In genomic region chr3:151675858-151676615, GRCh38 we compare ENCODE assay signal across 18 cellular contexts. TPM values are rescaled to one million over a fixed set of nuclear protein-coding genes. Genes with fewer than 3 reads are reported as not detected.
"Had no signal": no experiment of that assay in that cellular context is flagged by ENCODE, and none has a peak within 500 bp of the region (broad histone marks: within the 10 kb centered on the region; RNA-seq: fewer than 3 reads in every experiment).

No MANE protein-coding gene starts in this region.

- ATAC-seq: gastroesophageal sphincter; left lung; naive thymus-derived CD8-positive, alpha-beta T cell; pancreas; stimulated activated effector memory CD8-positive, alpha-beta T cell treated with anti-CD3 and anti-CD28 coated beads, Interleukin-12 subunit alpha, Interleukin-12 subunit beta, amount 100 ng/mL, for 72 hours; upper lobe of right lung had no signal

- H3K27me3 ChIP-seq: adrenal gland, colonic mucosa, esophagus muscularis mucosa, gastroesophageal sphincter, left lung, pancreas, sigmoid colon, upper lobe of right lung had no signal

- H3K4me3 ChIP-seq: adrenal gland, colonic mucosa, esophagus muscularis mucosa, gastroesophageal sphincter, left lung, pancreas, sigmoid colon, thoracic aorta, upper lobe of right lung had no signal

- DNase-seq: activated CD4-positive, alpha-beta T cell treated with anti-CD3 and anti-CD28 coated beads for 1 hour; activated CD4-positive, alpha-beta T cell treated with anti-CD3 and anti-CD28 coated beads, Interleukin-2, amount 50 U/mL, for 4 hours; activated naive CD4-positive, alpha-beta T cell treated with anti-CD3 and anti-CD28 coated beads, Interleukin-2, amount 50 U/mL, for 16 hours; activated T-cell treated with anti-CD3 and anti-CD28 coated beads, Interleukin-2, amount 50 U/mL, for 1 hour; adrenal gland; colonic mucosa; islet precursor cell; left lung; naive thymus-derived CD8-positive, alpha-beta T cell; pancreas; sigmoid colon; upper lobe of right lung had no signal

- H3K9me3 ChIP-seq: adrenal gland, colonic mucosa, pancreas, sigmoid colon, thoracic aorta, upper lobe of right lung had no signal

- H3K4me1 ChIP-seq: adrenal gland, colonic mucosa, esophagus muscularis mucosa, gastroesophageal sphincter, left lung, pancreas, sigmoid colon, upper lobe of right lung had no signal

- H3K27ac ChIP-seq: adrenal gland, colonic mucosa, esophagus muscularis mucosa, gastroesophageal sphincter, left lung, pancreas, sigmoid colon, thoracic aorta, upper lobe of right lung had no signal

- H3K36me3 ChIP-seq: adrenal gland, colonic mucosa, esophagus muscularis mucosa, gastroesophageal sphincter, left lung, pancreas, sigmoid colon, thoracic aorta, upper lobe of right lung had no signal

RNA-seq across cellular contexts. Expression of gene AADACL2, which starts 57.7 kb away (rescaled TPM):
- total RNA-seq: activated T-helper 2 cell treated with anti-CD3 and anti-CD28 coated beads, Interferon-gamma antibody, Interleukin-2, Interleukin-4, amounts not matched to agents 10 μg/mL and 5 μg/mL and 100 μg/mL, durations not matched to agents 14 hours and 24 hours and 36 hours; cardiac septum; colonic mucosa; left lung; naive thymus-derived CD8-positive, alpha-beta T cell; pancreas; sigmoid colon; thoracic aorta; upper lobe of right lung had no signal
- polyA plus RNA-seq: naive thymus-derived CD8-positive, alpha-beta T cell; pancreas had no signal
